ENCODE assay signal across 22 cellular contexts in the genomic region with DNA sequence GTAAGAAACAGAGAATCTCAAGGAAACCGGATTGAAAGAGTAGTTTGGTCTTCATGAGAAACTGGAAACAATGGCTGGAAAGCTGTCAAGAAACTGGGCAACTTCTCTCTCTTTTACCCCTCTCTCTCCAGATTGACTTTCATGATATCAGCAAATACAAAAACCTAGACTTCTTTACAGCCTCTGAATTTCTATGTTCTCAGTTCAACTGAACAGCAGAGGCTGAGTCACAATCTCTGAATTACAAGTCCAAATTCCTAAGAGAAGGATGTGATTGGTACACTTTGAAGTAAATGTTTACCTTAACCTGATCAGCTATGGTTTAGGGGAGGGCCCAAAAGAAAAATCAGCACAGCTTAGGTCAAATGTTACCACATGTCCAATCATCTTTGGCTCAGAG.
"Had no signal": no experiment of that assay in that cellular context is flagged by ENCODE, and none has a peak within 500 bp of the region (broad histone marks: within the 10 kb centered on the region; RNA-seq: fewer than 3 reads in every experiment).

No MANE protein-coding gene starts in this region.

- H3K9ac ChIP-seq: parathyroid adenoma had no signal

- ATAC-seq: activated CD8-positive, alpha-beta T cell treated with anti-CD3 and anti-CD28 coated beads for 36 hours; activated naive CD4-positive, alpha-beta T cell treated with anti-CD3 and anti-CD28 coated beads, Interleukin-2, amount 50 U/mL, for 72 hours; activated T-cell treated with anti-CD3 and anti-CD28 coated beads, Interleukin-2, amount 50 U/mL, for 4 hours; gastrocnemius medialis; heart left ventricle; stimulated activated naive CD8-positive, alpha-beta T cell treated with anti-CD3 and anti-CD28 coated beads, Interleukin-15, Interleukin-2, amounts not matched to agents 100 U/mL and 50 U/mL, for 24 hours; T-helper 17 cell; WTC11 had no signal

- H3K4me2 ChIP-seq: smooth muscle cell had no signal

- H2AFZ ChIP-seq: parathyroid adenoma had no signal

- H3K4me1 Mint-ChIP-seq: immature natural killer cell, naive B cell, T-helper 17 cell had no signal

- H3K9me3 ChIP-seq: gastrocnemius medialis, heart left ventricle, right atrium auricular region, transverse colon, vagina had no signal

- H3K36me3 Mint-ChIP-seq: activated naive CD4-positive, alpha-beta T cell treated with anti-CD3 and anti-CD28 coated beads, Interleukin-2, amount 50 U/mL, for 72 hours; brain; immature natural killer cell; naive B cell; WTC11 had no signal

- DNase-seq: activated CD4-positive, alpha-beta T cell treated with anti-CD3 and anti-CD28 coated beads for 4 hours; activated CD8-positive, alpha-beta T cell treated with anti-CD3 and anti-CD28 coated beads for 36 hours; activated effector memory CD4-positive, alpha-beta T cell treated with Interleukin-2 at 50 U/mL for 16 hours; activated T-cell treated with anti-CD3 and anti-CD28 coated beads, Interleukin-2, amount 50 U/mL, for 4 hours; amniotic stem cell; endodermal cell; gastrocnemius medialis; heart left ventricle; immature natural killer cell; mammary epithelial cell; naive B cell; stimulated activated naive CD8-positive, alpha-beta T cell treated with anti-CD3 and anti-CD28 coated beads, Interleukin-15, Interleukin-2, amounts not matched to agents 100 U/mL and 50 U/mL, for 24 hours; T-helper 17 cell; transverse colon had no signal

- H3K27ac Mint-ChIP-seq: activated CD8-positive, alpha-beta T cell treated with anti-CD3 and anti-CD28 coated beads for 36 hours; activated naive CD4-positive, alpha-beta T cell treated with anti-CD3 and anti-CD28 coated beads, Interleukin-2, amount 50 U/mL, for 72 hours; dendritic cell treated with granulocyte-macrophage colony-stimulating factor and Interleukin-4, amounts not matched to agents 40 ng/mL and 50 ng/mL, for 4 days; endodermal cell; immature natural killer cell; naive B cell; T-helper 17 cell; WTC11 had no signal

- H3K9me3 Mint-ChIP-seq: activated CD8-positive, alpha-beta T cell treated with anti-CD3 and anti-CD28 coated beads for 36 hours; activated T-cell treated with anti-CD3 and anti-CD28 coated beads, Interleukin-2, amount 50 U/mL, for 4 hours; brain; dendritic cell treated with granulocyte-macrophage colony-stimulating factor and Interleukin-4, amounts not matched to agents 40 ng/mL and 50 ng/mL, for 4 days; endodermal cell; WTC11 had no signal

- H3K4me3 ChIP-seq: gastrocnemius medialis, heart left ventricle, right atrium auricular region, smooth muscle cell, transverse colon, vagina had no signal

- H3K79me2 ChIP-seq: parathyroid adenoma had no signal

- H3K4me1 ChIP-seq: gastrocnemius medialis, heart left ventricle, parathyroid adenoma, right atrium auricular region, vagina had no signal

- H3K27me3 ChIP-seq: gastrocnemius medialis, right atrium auricular region, transverse colon, vagina had no signal

- H3K27me3 Mint-ChIP-seq: activated CD8-positive, alpha-beta T cell treated with anti-CD3 and anti-CD28 coated beads for 36 hours; dendritic cell treated with granulocyte-macrophage colony-stimulating factor and Interleukin-4, amounts not matched to agents 40 ng/mL and 50 ng/mL, for 4 days; naive B cell; T-helper 17 cell had no signal

- H3K36me3 ChIP-seq: gastrocnemius medialis, heart left ventricle, right atrium auricular region, transverse colon, vagina had no signal

- H3K27ac ChIP-seq: gastrocnemius medialis, heart left ventricle, parathyroid adenoma, right atrium auricular region, transverse colon, vagina had no signal

- H3K4me3 Mint-ChIP-seq: activated CD8-positive, alpha-beta T cell treated with anti-CD3 and anti-CD28 coated beads for 36 hours; activated T-cell treated with anti-CD3 and anti-CD28 coated beads, Interleukin-2, amount 50 U/mL, for 4 hours; brain; dendritic cell treated with granulocyte-macrophage colony-stimulating factor and Interleukin-4, amounts not matched to agents 40 ng/mL and 50 ng/mL, for 4 days; endodermal cell; immature natural killer cell; T-helper 17 cell; WTC11 had no signal
